ENCODE assay signal across 1 cellular context in genomic region chr1:9451086-9451485, GRCh38.
TF ChIP-seq lines count a peak whose summit lies in the region.

No MANE protein-coding gene starts in this region.

TF ChIP-seq in GM12878, 131 proteins besides CTCF, POLR2A, EP300 and RAD21 (continued from another document):
- TF ChIP-seq USF2 (IDR thresholded peaks at IDR 0.05; ENCODE audit: borderline replicate concordance, low read depth, low read length): no peak
- no peak for TF ChIP-seq NFYA (IDR thresholded peaks at IDR 0.05; ENCODE audit: borderline replicate concordance, low read depth, low read length)
- TF ChIP-seq CBFB (IDR thresholded peaks at IDR 0.05; ENCODE audit: low read depth): no peak
- TF ChIP-seq RFX5 (IDR thresholded peaks at IDR 0.05; ENCODE audit: low read depth, low read length): no peak
- TF ChIP-seq ASH2L (IDR thresholded peaks at IDR 0.05; ENCODE audit: borderline replicate concordance, low read depth): no peak
- no peak for TF ChIP-seq USF1 (IDR thresholded peaks at IDR 0.05; ENCODE audit: borderline replicate concordance, extremely low read length, insufficient read depth, low read depth, low read length)
